Comparison of ENCODE assay signal across 12 cellular contexts in genomic region chr4:113384600-113384999, GRCh38.
A peak's percentile ranks its signal among the peaks of the same experiment; 100 is the strongest.
DNase-seq lines count a peak whose midpoint lies in the region; ATAC-seq and TF ChIP-seq lines count a peak whose summit lies in the region.
"Had no signal": no experiment of that assay in that cellular context is flagged by ENCODE, and none has a peak within 500 bp of the region (broad histone marks: within the 10 kb centered on the region; RNA-seq: fewer than 3 reads in every experiment).

No MANE protein-coding gene starts in this region.

- no peak for TF ChIP-seq CTCF in left ventricle myocardium inferior (IDR thresholded peaks at IDR 0.05; ENCODE audit: borderline replicate concordance)
- no peak for TF ChIP-seq CTCF in right atrium auricular region (IDR thresholded peaks at IDR 0.05)
- no peak for TF ChIP-seq CTCF in kidney epithelial cell (IDR thresholded peaks at IDR 0.05; ENCODE audit: insufficient read depth, low read length, poor library complexity, severe bottlenecking)

- H3K79me1 ChIP-seq in neuronal stem cell (ENCODE audit: low read depth, low read length), result no peaks in the 10 kb centered on the region

- no peak overlapping the region for H2AK5ac ChIP-seq in neuronal stem cell (ENCODE audit: low read depth, low read length)

- no peak overlapping the region for H4K8ac ChIP-seq in neuronal stem cell (ENCODE audit: low read depth, low read length)

- H4K91ac ChIP-seq in neuronal stem cell (ENCODE audit: low read depth, low read length, poor library complexity), result no peak overlapping the region

- H3K27ac ChIP-seq in left ventricle myocardium inferior (replicated peaks) (peak overlapping the region; percentile 72), right atrium auricular region (peak overlapping the region in 1 of 2 donors; percentile 63), neuronal stem cell (replicated peaks; ENCODE audit: low read length) (no peak overlapping the region)
- H3K27ac ChIP-seq: colonic mucosa had no signal

- no peak overlapping the region for H3K18ac ChIP-seq in neuronal stem cell (ENCODE audit: low read length)

- H3K4me1 Mint-ChIP-seq in activated naive CD8-positive, alpha-beta T cell treated with anti-CD3 and anti-CD28 coated beads for 36 hours, result peaks cover 14% of the 10 kb centered on the region

- peaks cover 44% of the 10 kb centered on the region for H3K4me1 ChIP-seq in left ventricle myocardium inferior
- peaks cover 0 to 29% of the 10 kb centered on the region in 2 donors for H3K4me1 ChIP-seq in right atrium auricular region
- no peaks in the 10 kb centered on the region for H3K4me1 ChIP-seq in neuronal stem cell (ENCODE audit: control insufficient read depth in 2 of 2, insufficient read depth in 1 of 2, low read depth in 1 of 2, low read length in 2 of 2)
- H3K4me1 ChIP-seq: colonic mucosa had no signal

- peaks cover 8% of the 10 kb centered on the region for H3K27me3 Mint-ChIP-seq in activated naive CD8-positive, alpha-beta T cell treated with anti-CD3 and anti-CD28 coated beads for 36 hours

- H3K4me3 ChIP-seq in left ventricle myocardium inferior, result no peak overlapping the region
- H3K4me3 ChIP-seq in right atrium auricular region, result no peak overlapping the region
- no peak overlapping the region for H3K4me3 ChIP-seq in kidney epithelial cell (ENCODE audit: low read depth, low read length)
- no peak overlapping the region for H3K4me3 ChIP-seq in neuronal stem cell (ENCODE audit: low read length in 2 of 2)
- H3K4me3 ChIP-seq: colonic mucosa had no signal

- peak overlapping the region; percentile 38 for H3K27ac Mint-ChIP-seq in activated naive CD8-positive, alpha-beta T cell treated with anti-CD3 and anti-CD28 coated beads for 36 hours
- H3K27ac Mint-ChIP-seq: T-helper 17 cell had no signal

- intact Hi-C loops in left ventricle myocardium inferior (cut with micrococcal nuclease), result no loop called here

- H3K23ac ChIP-seq in neuronal stem cell (ENCODE audit: low read depth, low read length, poor library complexity), result no peak overlapping the region

- no peak overlapping the region for H2AFZ ChIP-seq in neuronal stem cell (ENCODE audit: low read length)

- no peak overlapping the region for H3K4me2 ChIP-seq in neuronal stem cell (ENCODE audit: insufficient read depth, low read length, poor library complexity, severe bottlenecking)

- peaks cover 1% of the 10 kb centered on the region for H3K36me3 Mint-ChIP-seq in activated naive CD8-positive, alpha-beta T cell treated with anti-CD3 and anti-CD28 coated beads for 36 hours

- DNase-seq in left ventricle myocardium inferior, result no peak
- DNase-seq in right atrium auricular region (ENCODE audit: low spot score), result no peak
- no peak for DNase-seq in activated naive CD8-positive, alpha-beta T cell treated with anti-CD3 and anti-CD28 coated beads for 36 hours
- DNase-seq in kidney epithelial cell (ENCODE audit: low read depth), result peak; percentile 28
- no peak for DNase-seq in neuronal stem cell (ENCODE audit: low spot score)
- DNase-seq in ecto neural progenitor cell (ENCODE audit: low spot score), result no peak
- DNase-seq: BE2C, colonic mucosa, NCI-H2171, T-helper 17 cell had no signal

- H3K27me3 ChIP-seq in left ventricle myocardium inferior (ENCODE audit: low read depth), result no peaks in the 10 kb centered on the region
- no peaks in the 10 kb centered on the region for H3K27me3 ChIP-seq in right atrium auricular region
- H3K27me3 ChIP-seq in kidney epithelial cell (ENCODE audit: control insufficient read depth, insufficient read depth, low read length), result no peaks in the 10 kb centered on the region
- no peaks in the 10 kb centered on the region for H3K27me3 ChIP-seq in neuronal stem cell (ENCODE audit: control insufficient read depth in 3 of 3, insufficient read depth in 3 of 3, low read depth in 1 of 3, low read length in 3 of 3)
- H3K27me3 ChIP-seq: BE2C, colonic mucosa had no signal

- no peak overlapping the region for H2BK12ac ChIP-seq in neuronal stem cell (ENCODE audit: low read length)

- no peak overlapping the region for H2BK5ac ChIP-seq in neuronal stem cell (ENCODE audit: low read length)

- ATAC-seq in GM21723 (IDR thresholded peaks at IDR 0.05; ENCODE audit: unreplicated experiment) (no peak), HG02973 (IDR thresholded peaks at IDR 0.05; ENCODE audit: unreplicated experiment) (no peak)
- ATAC-seq: T-helper 17 cell had no signal

- H3K14ac ChIP-seq in neuronal stem cell (ENCODE audit: low read length), result no peak overlapping the region

- no peak overlapping the region for H2BK15ac ChIP-seq in neuronal stem cell (ENCODE audit: low read length)

- H3K4ac ChIP-seq in neuronal stem cell (ENCODE audit: low read length), result no peak overlapping the region

- H3K36me3 ChIP-seq in left ventricle myocardium inferior, result peaks cover 13% of the 10 kb centered on the region
- H3K36me3 ChIP-seq in right atrium auricular region, result peaks cover 10% of the 10 kb centered on the region
- no peaks in the 10 kb centered on the region for H3K36me3 ChIP-seq in kidney epithelial cell (ENCODE audit: control insufficient read depth, insufficient read depth, low read length)
- peaks cover 0 to 5% of the 10 kb centered on the region in 2 donors for H3K36me3 ChIP-seq in neuronal stem cell (replicated peaks in 1 of 2; ENCODE audit: control insufficient read depth in 2 of 2, insufficient read depth in 2 of 2, low read length in 2 of 2)
- H3K36me3 ChIP-seq: colonic mucosa had no signal

- no CpG with 5 or more reads among the region's 5 CpGs for WGBS in neuronal stem cell (ENCODE audit: extremely low coverage in 2 of 2, insufficient read length in 2 of 2, insufficient replicate concordance in 1 of 2), 2 donors

- H3K4me3 Mint-ChIP-seq in activated naive CD8-positive, alpha-beta T cell treated with anti-CD3 and anti-CD28 coated beads for 36 hours, result no peak overlapping the region
- H3K4me3 Mint-ChIP-seq: T-helper 17 cell had no signal

- H2BK120ac ChIP-seq in neuronal stem cell (ENCODE audit: low read depth, low read length), result no peak overlapping the region

- H3K9me3 ChIP-seq in left ventricle myocardium inferior (replicated peaks) (no peaks in the 10 kb centered on the region), right atrium auricular region (no peaks in the 10 kb centered on the region), neuronal stem cell (replicated peaks in 1 of 2; ENCODE audit: control insufficient read depth in 2 of 2, insufficient read depth in 1 of 2, low read depth in 1 of 2, low read length in 2 of 2) (peaks cover 2 to 4% of the 10 kb centered on the region in 2 donors)
- H3K9me3 ChIP-seq: BE2C, colonic mucosa had no signal

- H3K9ac ChIP-seq in neuronal stem cell (ENCODE audit: low read depth, low read length, poor library complexity), result no peak overlapping the region

- H3K9me3 Mint-ChIP-seq in activated naive CD8-positive, alpha-beta T cell treated with anti-CD3 and anti-CD28 coated beads for 36 hours, result no peaks in the 10 kb centered on the region
